Comparison of ENCODE assay signal across 18 cellular contexts in the genomic region with DNA sequence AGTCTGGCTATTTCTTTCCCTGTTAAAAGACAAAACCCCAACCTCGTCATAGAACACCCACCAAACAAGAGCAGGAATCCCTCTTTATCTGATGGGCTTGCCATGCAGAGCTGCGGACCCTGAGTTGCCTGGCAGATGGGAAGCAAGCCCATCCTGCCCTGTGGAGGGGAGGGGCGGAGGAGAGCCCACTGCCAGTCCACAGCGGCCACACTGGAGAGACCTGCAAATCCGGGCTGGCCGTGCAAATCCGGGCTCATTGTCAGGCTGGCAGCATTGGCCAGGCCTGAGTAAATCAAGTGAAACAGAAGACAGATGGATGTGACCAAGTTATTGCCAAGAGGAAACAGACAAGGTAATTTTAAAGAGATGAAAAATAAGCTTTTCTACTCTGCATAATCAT. TPM values are rescaled to one million over a fixed set of nuclear protein-coding genes. Genes with fewer than 3 reads are reported as not detected.
DNase-seq lines count a peak whose midpoint lies in the region; ATAC-seq, FAIRE-seq and TF ChIP-seq lines count a peak whose summit lies in the region.
"Had no signal": no experiment of that assay in that cellular context is flagged by ENCODE, and none has a peak within 500 bp of the region (broad histone marks: within the 10 kb centered on the region; RNA-seq: fewer than 3 reads in every experiment).

No MANE protein-coding gene starts in this region.

- no peaks in the 10 kb centered on the region for H3K79me1 ChIP-seq in neuronal stem cell (ENCODE audit: low read depth, low read length)

- H3K36me3 Mint-ChIP-seq in endothelial cell (ENCODE audit: low read depth, unreplicated experiment), result no peaks in the 10 kb centered on the region
- H3K36me3 Mint-ChIP-seq in activated naive CD8-positive, alpha-beta T cell treated with anti-CD3 and anti-CD28 coated beads, Interleukin-2, amount 50 U/mL, for 24 hours (ENCODE audit: low read depth), result no peaks in the 10 kb centered on the region

- H3K18ac ChIP-seq in neuronal stem cell (ENCODE audit: low read length), result peak overlapping the region; percentile 81

- no TSS peak for BruUV-seq in A673 (replicated peaks; lab: Mats Ljungman, UMichigan)

- no peaks in the 10 kb centered on the region for H3K9me3 Mint-ChIP-seq in endothelial cell (ENCODE audit: unreplicated experiment)
- H3K9me3 Mint-ChIP-seq in activated naive CD8-positive, alpha-beta T cell treated with anti-CD3 and anti-CD28 coated beads, Interleukin-2, amount 50 U/mL, for 24 hours, result peaks cover 4% of the 10 kb centered on the region
- H3K9me3 Mint-ChIP-seq: activated T-helper 1 cell treated with anti-CD3 and anti-CD28 coated beads, Interleukin-12 subunit alpha, Interleukin-12 subunit beta, Interleukin-2, Interleukin-4 antibody, amounts not matched to agents 30 ng/mL and 10 ng/mL and 1 ng/mL, durations not matched to agents 14 hours and 24 hours and 36 hours; T-helper 2 cell treated with Interferon-gamma antibody and Interleukin-4, amounts not matched to agents 5 μg/mL and 100 μg/mL, for 36 hours had no signal

- H3K27me3 Mint-ChIP-seq in endothelial cell (ENCODE audit: unreplicated experiment), result peaks cover 1% of the 10 kb centered on the region
- H3K27me3 Mint-ChIP-seq in activated naive CD8-positive, alpha-beta T cell treated with anti-CD3 and anti-CD28 coated beads, Interleukin-2, amount 50 U/mL, for 24 hours, result no peaks in the 10 kb centered on the region

- H2BK15ac ChIP-seq in neuronal stem cell (ENCODE audit: low read length), result no peak overlapping the region

- H3K27ac Mint-ChIP-seq in endothelial cell (ENCODE audit: unreplicated experiment), result peak overlapping the region; percentile 72
- no peak overlapping the region for H3K27ac Mint-ChIP-seq in activated naive CD8-positive, alpha-beta T cell treated with anti-CD3 and anti-CD28 coated beads, Interleukin-2, amount 50 U/mL, for 24 hours
- H3K27ac Mint-ChIP-seq: activated T-helper 1 cell treated with anti-CD3 and anti-CD28 coated beads, Interleukin-12 subunit alpha, Interleukin-12 subunit beta, Interleukin-2, Interleukin-4 antibody, amounts not matched to agents 30 ng/mL and 10 ng/mL and 1 ng/mL, durations not matched to agents 14 hours and 24 hours and 36 hours; T-helper 2 cell treated with Interferon-gamma antibody and Interleukin-4, amounts not matched to agents 5 μg/mL and 100 μg/mL, for 36 hours had no signal

- no peak overlapping the region for H3K23ac ChIP-seq in neuronal stem cell (ENCODE audit: low read depth, low read length, poor library complexity)

- no peak overlapping the region for H4K91ac ChIP-seq in neuronal stem cell (ENCODE audit: low read depth, low read length, poor library complexity)

- no peak overlapping the region for H3K4me2 ChIP-seq in neuronal stem cell (ENCODE audit: insufficient read depth, low read length, poor library complexity, severe bottlenecking)

- CTCF ChIA-PET in A673 (lab: Charles Lee), result no interaction called here

- peaks cover 29% of the 10 kb centered on the region for H3K4me1 Mint-ChIP-seq in endothelial cell (ENCODE audit: unreplicated experiment)
- peaks cover 7% of the 10 kb centered on the region for H3K4me1 Mint-ChIP-seq in activated naive CD8-positive, alpha-beta T cell treated with anti-CD3 and anti-CD28 coated beads, Interleukin-2, amount 50 U/mL, for 24 hours

- peaks cover 50% of the 10 kb centered on the region for H3K4me1 ChIP-seq in A673 (ENCODE audit: insufficient read depth, low read length, poor library complexity, severe bottlenecking)
- peaks cover 0 to 5% of the 10 kb centered on the region in 2 donors for H3K4me1 ChIP-seq in neuronal stem cell (ENCODE audit: control insufficient read depth in 2 of 2, insufficient read depth in 1 of 2, low read depth in 1 of 2, low read length in 2 of 2)
- no peaks in the 10 kb centered on the region for H3K4me1 ChIP-seq in small intestine (ENCODE audit: control insufficient read depth in 2 of 2, insufficient read depth in 1 of 2, low read depth in 1 of 2, low read length in 1 of 2)
- H3K4me1 ChIP-seq in transverse colon, result no peaks in the 10 kb centered on the region
- H3K4me1 ChIP-seq: testis had no signal

- no CpG with 5 or more reads among the region's 7 CpGs for WGBS in neuronal stem cell (ENCODE audit: extremely low coverage in 2 of 2, insufficient read length in 2 of 2, insufficient replicate concordance in 1 of 2), 2 donors
- 77 to 87% (median 85%) methylated on average over 7 of the region's 7 CpGs for WGBS in small intestine, 3 donors
- WGBS in transverse colon (ENCODE audit: low coverage in 1 of 2), 2 donors, result 66% methylated on average over 7 of the region's 7 CpGs; no CpG with 5 or more reads in 1 of the 2 donors

- H3K4me3 ChIP-seq in A673 (ENCODE audit: low read depth, low read length, poor library complexity, severe bottlenecking) (peak overlapping the region; percentile 42), neuronal stem cell (ENCODE audit: low read length in 2 of 2) (no peak overlapping the region), small intestine (ENCODE audit: low read depth in 1 of 2, low read length in 2 of 2) (no peak overlapping the region), transverse colon (no peak overlapping the region)
- H3K4me3 ChIP-seq: ascending aorta, gastrocnemius medialis, testis had no signal

- H4K8ac ChIP-seq in neuronal stem cell (ENCODE audit: low read depth, low read length), result no peak overlapping the region

- H2BK120ac ChIP-seq in neuronal stem cell (ENCODE audit: low read depth, low read length), result no peak overlapping the region

- intact Hi-C loops in A673 (cut with micrococcal nuclease; ENCODE audit: unreplicated experiment), result loop anchor here (2.0 to 5.0 kb wide), 7 partner anchors 165 to 983 kb away; no protein-coding TSS in a partner anchor
- intact Hi-C loops in transverse colon (cut with DNase I; ENCODE audit: low total_unique reads), result loop anchor here (10.0 kb wide), 1 partner anchor 171 kb away; the partner anchor contains the start of gene TGIF1

- no peak for FAIRE-seq in small intestine (lab: Jason Lieb, UNC)

- peak overlapping the region; percentile 96 for H3K27ac ChIP-seq in A673 (ENCODE audit: low read depth, low read length, poor library complexity, severe bottlenecking)
- H3K27ac ChIP-seq in neuronal stem cell (replicated peaks; ENCODE audit: low read length), result no peak overlapping the region
- no peak overlapping the region for H3K27ac ChIP-seq in small intestine (ENCODE audit: low read depth in 1 of 2, low read length in 1 of 2)
- H3K27ac ChIP-seq in transverse colon, result peak overlapping the region in 2 of 4 donors; percentile 14 to 21
- H3K27ac ChIP-seq: ascending aorta, gastrocnemius medialis, testis had no signal

- TF ChIP-seq CTCF in A673 (conservative IDR thresholded peaks at IDR 0.05; ENCODE audit: low read depth, low read length) (no peak), endothelial cell (IDR thresholded peaks at IDR 0.05; ENCODE audit: unreplicated experiment) (no peak), transverse colon (IDR thresholded peaks at IDR 0.05) (no peak)

- no peaks in the 10 kb centered on the region for H3K27me3 ChIP-seq in A673 (replicated peaks; ENCODE audit: insufficient read depth, low read depth, low read length, poor library complexity)
- H3K27me3 ChIP-seq in neuronal stem cell (ENCODE audit: control insufficient read depth in 3 of 3, insufficient read depth in 3 of 3, low read depth in 1 of 3, low read length in 3 of 3), result no peaks in the 10 kb centered on the region
- H3K27me3 ChIP-seq in small intestine (ENCODE audit: control insufficient read depth in 2 of 2, insufficient read depth in 2 of 2, low read length in 2 of 2), result no peaks in the 10 kb centered on the region
- H3K27me3 ChIP-seq in transverse colon, result no peaks in the 10 kb centered on the region
- H3K27me3 ChIP-seq: ascending aorta, gastrocnemius medialis, testis had no signal

- H3K9me3 ChIP-seq in A673 (ENCODE audit: low read depth, low read length, poor library complexity, severe bottlenecking) (peaks cover 4% of the 10 kb centered on the region), neuronal stem cell (replicated peaks in 1 of 2; ENCODE audit: control insufficient read depth in 2 of 2, insufficient read depth in 1 of 2, low read depth in 1 of 2, low read length in 2 of 2) (peaks cover 1 to 2% of the 10 kb centered on the region in 2 donors), small intestine (ENCODE audit: control insufficient read depth, low read depth) (no peaks in the 10 kb centered on the region), transverse colon (no peaks in the 10 kb centered on the region)
- H3K9me3 ChIP-seq: ascending aorta, gastrocnemius medialis, testis had no signal

- no peak for TF ChIP-seq POLR2A in transverse colon (IDR thresholded peaks at IDR 0.05)

- DNase-seq in A673 (ENCODE audit: low spot score) (peak; percentile 66), NCI-H82 (lab: John Stamatoyannopoulos, UW) (peak; percentile 62), endothelial cell (ENCODE audit: low spot score) (no peak), neuronal stem cell (ENCODE audit: low spot score) (no peak), NCI-H1436 (lab: John Stamatoyannopoulos, UW) (no peak), small intestine (no peak), transverse colon (no peak)
- DNase-seq in activated naive CD8-positive, alpha-beta T cell treated with anti-CD3 and anti-CD28 coated beads, Interleukin-2, amount 50 U/mL, for 24 hours, result no peak
- DNase-seq: activated CD4-positive, alpha-beta T cell treated with anti-CD3 and anti-CD28 coated beads, Interleukin-2, amount 50 U/mL, for 48 hours; effector CD4-positive, alpha-beta T cell; gastrocnemius medialis; NCI-H2227 treated with DMSO at 0.1 percent for 48 hours; RPMI8226; stimulated activated CD4-positive, alpha-beta T cell treated with anti-CD3 and anti-CD28 coated beads, Interleukin-12 subunit alpha, Interleukin-12 subunit beta, amount 100 ng/mL, for 4 hours; testis had no signal

- in situ Hi-C loops in transverse colon (cut with MboI; ENCODE audit: low pct_ligation_motif_present in 1 of 4, low pct_unique_long_range_greater_than_20kb in 1 of 4, low sequenced_read_pairs in 3 of 4), result loop anchor here (5.0 to 25.0 kb wide), 7 partner anchors 171 to 728 kb away; partner anchors contain the start of gene TGIF1 (in 3 of the 4)

- H3K14ac ChIP-seq in neuronal stem cell (ENCODE audit: low read length), result peak overlapping the region; percentile 13

- peak overlapping the region; percentile 96 for H2BK12ac ChIP-seq in neuronal stem cell (ENCODE audit: low read length)

- TF ChIP-seq EP300 in transverse colon (IDR thresholded peaks at IDR 0.05; ENCODE audit: low read depth), result no peak

- H2AFZ ChIP-seq in neuronal stem cell (ENCODE audit: low read length), result peak overlapping the region; percentile 47

- no peak overlapping the region for H3K9ac ChIP-seq in neuronal stem cell (ENCODE audit: low read depth, low read length, poor library complexity)

- H3K4ac ChIP-seq in neuronal stem cell (ENCODE audit: low read length), result no peak overlapping the region

- ATAC-seq in activated naive CD8-positive, alpha-beta T cell treated with anti-CD3 and anti-CD28 coated beads, Interleukin-2, amount 50 U/mL, for 24 hours, result no peak
- ATAC-seq: gastrocnemius medialis had no signal

- POLR2A ChIA-PET in A673 (lab: Charles Lee; ENCODE audit: low non-redundant PET), result no interaction called here

- H2BK5ac ChIP-seq in neuronal stem cell (ENCODE audit: low read length), result no peak overlapping the region

- no peak overlapping the region for H2AK5ac ChIP-seq in neuronal stem cell (ENCODE audit: low read depth, low read length)

- H3K36me3 ChIP-seq in A673 (ENCODE audit: insufficient read depth, low read length, poor library complexity, severe bottlenecking) (peaks cover 1% of the 10 kb centered on the region), neuronal stem cell (replicated peaks in 1 of 2; ENCODE audit: control insufficient read depth in 2 of 2, insufficient read depth in 2 of 2, low read length in 2 of 2) (peaks cover 0 to 7% of the 10 kb centered on the region in 2 donors), small intestine (ENCODE audit: control insufficient read depth in 2 of 2, insufficient read depth in 2 of 2, low read length in 2 of 2) (no peaks in the 10 kb centered on the region), transverse colon (peaks cover 0 to under 1% (median 0%) of the 10 kb centered on the region in 4 donors)
- H3K36me3 ChIP-seq: gastrocnemius medialis had no signal

- H3K4me3 Mint-ChIP-seq in endothelial cell (ENCODE audit: unreplicated experiment), result no peak overlapping the region
- no peak overlapping the region for H3K4me3 Mint-ChIP-seq in activated naive CD8-positive, alpha-beta T cell treated with anti-CD3 and anti-CD28 coated beads, Interleukin-2, amount 50 U/mL, for 24 hours
- H3K4me3 Mint-ChIP-seq: activated T-helper 1 cell treated with anti-CD3 and anti-CD28 coated beads, Interleukin-12 subunit alpha, Interleukin-12 subunit beta, Interleukin-2, Interleukin-4 antibody, amounts not matched to agents 30 ng/mL and 10 ng/mL and 1 ng/mL, durations not matched to agents 14 hours and 24 hours and 36 hours; T-helper 2 cell treated with Interferon-gamma antibody and Interleukin-4, amounts not matched to agents 5 μg/mL and 100 μg/mL, for 36 hours had no signal

RNA-seq across cellular contexts. Expression of gene MYL12B, which starts 22.0 kb away (rescaled TPM):
- total RNA-seq in A673 (2021) (303 and 389 TPM in 2 replicates), endothelial cell (ENCODE audit: unreplicated experiment) (298 TPM), transverse colon (100 to 1,000 TPM in 3 of 4 donors, 10 to 100 TPM in 1; 78.2 to 558 (median 337) TPM)
- 132 TPM for polyA plus RNA-seq in neuronal stem cell (2013, experiment 1 of 2)
- polyA plus RNA-seq in neuronal stem cell (2013, experiment 2 of 2), result 130 TPM
- polyA plus RNA-seq in small intestine, result 1,000 to 10,000 TPM in 2 of 3 donors, 100 to 1,000 TPM in 1; 601 to 1,249 (median 1,170) TPM

RNA-seq across cellular contexts. Expression of gene MYL12A, which starts 36.3 kb away (rescaled TPM):
- total RNA-seq in A673 (2021) (298 and 357 TPM in 2 replicates), endothelial cell (ENCODE audit: unreplicated experiment) (430 TPM), transverse colon (100 to 1,000 TPM; 257 to 511 (median 338) TPM)
- polyA plus RNA-seq in neuronal stem cell (2013, experiment 1 of 2), result 183 TPM
- polyA plus RNA-seq in neuronal stem cell (2013, experiment 2 of 2), result 185 TPM
- 100 to 1,000 TPM; 417 to 708 (median 665) TPM for polyA plus RNA-seq in small intestine

Comparison
In these comparisons a context has a peak if more than half of its experiments do, and no peak if none do; other contexts are left out.
1. DNase-seq: peak in A673 (single experiment) and NCI-H82 (single experiment); none in endothelial cell (single experiment), neuronal stem cell (single experiment), NCI-H1436 (single experiment), small intestine (single experiment), transverse colon (single experiment) and activated naive CD8-positive, alpha-beta T cell treated with anti-CD3 and anti-CD28 coated beads, Interleukin-2, amount 50 U/mL, for 24 hours (single experiment).